5 cellular contexts compared by ENCODE assay signal in genomic region chr1:112370981-112371380, GRCh38.
"Had no signal": no experiment of that assay in that cellular context is flagged by ENCODE, and none has a peak within 500 bp of the region (broad histone marks: within the 10 kb centered on the region; RNA-seq: fewer than 3 reads in every experiment).

No MANE protein-coding gene starts in this region.

- H3K4me2 ChIP-seq: GM23338 had no signal

- H3K27ac ChIP-seq: HL-60 had no signal

- H3K4me3 ChIP-seq: GM23338 had no signal

- ATAC-seq: GM23338, HepG2 had no signal

- H2AFZ ChIP-seq: GM23338 had no signal

- DNase-seq: H9, HCEC 1CT had no signal
